ENCODE assay signal across 1 cellular context in the genomic region with DNA sequence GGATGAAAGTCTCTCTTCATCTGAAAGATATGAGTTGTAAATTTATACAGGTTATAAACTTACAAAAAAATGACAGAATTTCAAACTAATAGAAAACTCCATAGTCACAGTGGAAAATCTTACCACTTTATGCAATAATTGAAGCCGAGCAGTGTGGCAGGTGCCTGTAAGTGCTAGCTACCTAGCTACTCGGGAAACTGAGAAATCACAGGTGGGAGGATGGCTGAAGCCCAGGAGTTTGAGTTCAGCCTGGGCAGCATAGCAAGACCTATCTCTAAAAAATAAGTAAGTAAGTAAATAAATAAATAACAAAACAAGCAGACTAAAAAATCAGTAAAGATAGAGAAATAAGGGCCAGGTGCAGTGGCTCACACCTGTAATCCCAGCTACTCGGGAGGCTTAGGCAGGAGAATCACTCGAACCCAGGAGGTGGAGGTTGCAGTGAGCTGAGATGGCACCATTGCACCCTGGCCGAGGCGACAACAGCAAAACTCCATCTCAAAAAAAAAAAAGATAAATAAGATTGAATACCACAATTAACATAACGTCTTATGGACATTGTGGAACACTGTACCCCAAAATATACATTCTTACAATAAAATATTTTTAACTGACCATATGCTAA.
TF ChIP-seq lines count a peak whose summit lies in the region.

No MANE protein-coding gene starts in this region.

TF ChIP-seq in GM12878, 131 proteins besides CTCF, POLR2A, EP300 and RAD21 (continued from another document):
- TF ChIP-seq MLLT1 (IDR thresholded peaks at IDR 0.05): no peak
- no peak for TF ChIP-seq TARDBP (IDR thresholded peaks at IDR 0.05; ENCODE audit: borderline replicate concordance)
- no peak for TF ChIP-seq ZZZ3 (IDR thresholded peaks at IDR 0.05; ENCODE audit: control insufficient read depth, insufficient read length, low read depth)
- TF ChIP-seq CHD1 (IDR thresholded peaks at IDR 0.05; ENCODE audit: low read depth, low read length): no peak
- TF ChIP-seq SUZ12 (IDR thresholded peaks at IDR 0.05; ENCODE audit: unreplicated experiment): no peak
- TF ChIP-seq CHD2 (IDR thresholded peaks at IDR 0.05; ENCODE audit: borderline replicate concordance, low read depth, low read length): no peak
- no peak for TF ChIP-seq SMAD1 (IDR thresholded peaks at IDR 0.05; ENCODE audit: low read depth, partially characterized antibody)
- TF ChIP-seq, protein P1, sequence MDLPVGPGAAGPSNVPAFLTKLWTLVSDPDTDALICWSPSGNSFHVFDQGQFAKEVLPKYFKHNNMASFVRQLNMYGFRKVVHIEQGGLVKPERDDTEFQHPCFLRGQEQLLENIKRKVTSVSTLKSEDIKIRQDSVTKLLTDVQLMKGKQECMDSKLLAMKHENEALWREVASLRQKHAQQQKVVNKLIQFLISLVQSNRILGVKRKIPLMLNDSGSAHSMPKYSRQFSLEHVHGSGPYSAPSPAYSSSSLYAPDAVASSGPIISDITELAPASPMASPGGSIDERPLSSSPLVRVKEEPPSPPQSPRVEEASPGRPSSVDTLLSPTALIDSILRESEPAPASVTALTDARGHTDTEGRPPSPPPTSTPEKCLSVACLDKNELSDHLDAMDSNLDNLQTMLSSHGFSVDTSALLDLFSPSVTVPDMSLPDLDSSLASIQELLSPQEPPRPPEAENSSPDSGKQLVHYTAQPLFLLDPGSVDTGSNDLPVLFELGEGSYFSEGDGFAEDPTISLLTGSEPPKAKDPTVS (IDR thresholded peaks at IDR 0.05; ENCODE audit: low read depth, low read length): no peak
TF ChIP-seq in GM12878: peak in this region for 0.
